7 cellular contexts compared by ENCODE assay signal in genomic region chr4:39971271-39971640, GRCh38. TPM values are rescaled to one million over a fixed set of nuclear protein-coding genes. Genes with fewer than 3 reads are reported as not detected.
DNase-seq lines count a peak whose midpoint lies in the region; ATAC-seq and TF ChIP-seq lines count a peak whose summit lies in the region.
"Not testable (repeated sequence)": the region's sequence is repeated elsewhere in the genome, so short reads cannot be mapped to it uniquely, and the experiment has no call there.

No MANE protein-coding gene starts in this region.

- WGBS in hepatocyte (ENCODE audit: low lambda C conversion rate, missing lambda C conversion rate) = 99% methylated on average over 7 of the region's 8 CpGs
- WGBS in smooth muscle cell (ENCODE audit: low lambda C conversion rate) = 92% methylated on average over 8 of the region's 8 CpGs

- H3K9me3 Mint-ChIP-seq in Caco-2 (ENCODE audit: unreplicated experiment); IgD-negative memory B cell; activated B cell treated with CpG ODN at 0.5 μM for 24 hours; activated naive CD8-positive, alpha-beta T cell treated with anti-CD3 and anti-CD28 coated beads, Interleukin-2, amount 50 U/mL, for 24 hours; naive thymus-derived CD8-positive, alpha-beta T cell: not testable (repeated sequence)

- H3K4me3 Mint-ChIP-seq in Caco-2 (ENCODE audit: unreplicated experiment) (peak overlapping the region; percentile 55), IgD-negative memory B cell (peak overlapping the region in 3 of 4 donors; percentile 54 to 85 (median 65)), activated B cell treated with CpG ODN at 0.5 μM for 24 hours (peak overlapping the region; percentile 58)
- H3K4me3 Mint-ChIP-seq in activated naive CD8-positive, alpha-beta T cell treated with anti-CD3 and anti-CD28 coated beads, Interleukin-2, amount 50 U/mL, for 24 hours = peak overlapping the region; percentile 26
- H3K4me3 Mint-ChIP-seq in naive thymus-derived CD8-positive, alpha-beta T cell = peak overlapping the region in 8 of 10 donors; percentile 34 to 73 (median 58)

- not testable (repeated sequence) for H3K27me3 Mint-ChIP-seq in Caco-2 (ENCODE audit: insufficient read depth, unreplicated experiment); IgD-negative memory B cell; activated B cell treated with CpG ODN at 0.5 μM for 24 hours; activated naive CD8-positive, alpha-beta T cell treated with anti-CD3 and anti-CD28 coated beads, Interleukin-2, amount 50 U/mL, for 24 hours; naive thymus-derived CD8-positive, alpha-beta T cell

- H3K4me1 ChIP-seq in Caco-2 = peaks cover 31% of the 10 kb centered on the region
- not testable (repeated sequence) for H3K4me1 ChIP-seq in hepatocyte (ENCODE audit: insufficient read depth); smooth muscle cell (ENCODE audit: low read depth)

- POLR2A ChIA-PET in Caco-2 (lab: Charles Lee) = not testable (repeated sequence)
- POLR2A ChIA-PET in activated B cell treated with CpG ODN at 0.5 μM for 24 hours (lab: Charles Lee) = interaction anchor here (0.7 kb wide), 1 partner anchor 14 kb away, joined by 3 read pairs; no protein-coding TSS in a partner anchor
- POLR2A ChIA-PET in naive thymus-derived CD8-positive, alpha-beta T cell (lab: Charles Lee) = interaction anchor here (0.6 kb wide), 1 partner anchor 67 kb away, joined by 3 read pairs; no protein-coding TSS in a partner anchor

- peak overlapping the region; percentile 89 for H3K27ac Mint-ChIP-seq in Caco-2 (ENCODE audit: unreplicated experiment)
- H3K27ac Mint-ChIP-seq in IgD-negative memory B cell = peak overlapping the region; percentile 71 to 94 (median 94)
- H3K27ac Mint-ChIP-seq in activated B cell treated with CpG ODN at 0.5 μM for 24 hours = peak overlapping the region; percentile 80
- not testable (repeated sequence) for H3K27ac Mint-ChIP-seq in activated naive CD8-positive, alpha-beta T cell treated with anti-CD3 and anti-CD28 coated beads, Interleukin-2, amount 50 U/mL, for 24 hours
- peak overlapping the region in 7 of 10 donors; percentile 46 to 81 (median 59) for H3K27ac Mint-ChIP-seq in naive thymus-derived CD8-positive, alpha-beta T cell

- H3K4me1 Mint-ChIP-seq in Caco-2 (ENCODE audit: low read depth, unreplicated experiment) (peaks cover 14% of the 10 kb centered on the region), IgD-negative memory B cell (peaks cover 40 to 47% (median 41%) of the 10 kb centered on the region in 3 donors), activated B cell treated with CpG ODN at 0.5 μM for 24 hours (peaks cover 47% of the 10 kb centered on the region)
- peaks cover 60% of the 10 kb centered on the region for H3K4me1 Mint-ChIP-seq in activated naive CD8-positive, alpha-beta T cell treated with anti-CD3 and anti-CD28 coated beads, Interleukin-2, amount 50 U/mL, for 24 hours
- H3K4me1 Mint-ChIP-seq in naive thymus-derived CD8-positive, alpha-beta T cell = peaks cover 26 to 64% (median 57%) of the 10 kb centered on the region in 4 donors

- not testable (repeated sequence) for H3K9me3 ChIP-seq in Caco-2; hepatocyte (ENCODE audit: low read depth); smooth muscle cell (replicated peaks; ENCODE audit: low read depth)

- ATAC-seq in activated B cell treated with CpG ODN at 0.5 μM for 24 hours (ENCODE audit: low read depth); activated naive CD8-positive, alpha-beta T cell treated with anti-CD3 and anti-CD28 coated beads, Interleukin-2, amount 50 U/mL, for 24 hours; naive thymus-derived CD8-positive, alpha-beta T cell: not testable (repeated sequence)

- H3K79me2 ChIP-seq in hepatocyte (peaks cover 100% of the 10 kb centered on the region), smooth muscle cell (ENCODE audit: low read depth) (peaks cover 100% of the 10 kb centered on the region)

- H3F3A ChIP-seq in smooth muscle cell (ENCODE audit: low read depth) = not testable (repeated sequence)

- H3K27me3 ChIP-seq in Caco-2 (replicated peaks; ENCODE audit: control insufficient read depth, insufficient read depth, low read length); hepatocyte; smooth muscle cell (ENCODE audit: low read depth): not testable (repeated sequence)

- not testable (repeated sequence) for BruUV-seq in Caco-2 (replicated peaks; lab: Mats Ljungman, UMichigan)

- H3K27ac ChIP-seq in hepatocyte (peak overlapping the region; percentile 52), smooth muscle cell (ENCODE audit: low read depth) (peak overlapping the region; percentile 62)

- H3K9ac ChIP-seq in smooth muscle cell (ENCODE audit: low read depth) = not testable (repeated sequence)

- TF ChIP-seq CTCF in Caco-2 (IDR thresholded peaks at IDR 0.05; ENCODE audit: insufficient read depth in 1 of 2, low read depth in 1 of 2, low read length in 1 of 2, severe bottlenecking in 1 of 2, unreplicated experiment in 1 of 2); activated B cell treated with CpG ODN at 0.5 μM for 24 hours (IDR thresholded peaks at IDR 0.05); hepatocyte (IDR thresholded peaks at IDR 0.05; ENCODE audit: poor library complexity); smooth muscle cell (IDR thresholded peaks at IDR 0.05; ENCODE audit: borderline replicate concordance, insufficient read depth, poor library complexity, severe bottlenecking): not testable (repeated sequence)

- not testable (repeated sequence) for DNase-seq in Caco-2; activated B cell treated with CpG ODN at 0.5 μM for 24 hours; activated naive CD8-positive, alpha-beta T cell treated with anti-CD3 and anti-CD28 coated beads, Interleukin-2, amount 50 U/mL, for 24 hours; hepatocyte (ENCODE audit: low spot score); naive thymus-derived CD8-positive, alpha-beta T cell; smooth muscle cell (lab: John Stamatoyannopoulos, UW; ENCODE audit: unreplicated experiment)

- H3K4me3 ChIP-seq in Caco-2 (ENCODE audit: low read depth, low read length); hepatocyte; smooth muscle cell: not testable (repeated sequence)

- intact Hi-C loops in Caco-2 (cut with micrococcal nuclease; ENCODE audit: unreplicated experiment) = loop anchor here (10.0 kb wide), 1 partner anchor 186 kb away; no protein-coding TSS in a partner anchor
- intact Hi-C loops in activated B cell treated with CpG ODN at 0.5 μM for 24 hours (cut with micrococcal nuclease) = loop anchor here (10.0 kb wide), 2 partner anchors 216 to 1066 kb away; no protein-coding TSS in a partner anchor

- peaks cover 66% of the 10 kb centered on the region for H4K20me1 ChIP-seq in hepatocyte (ENCODE audit: insufficient read depth, poor library complexity, severe bottlenecking)
- peaks cover 98% of the 10 kb centered on the region for H4K20me1 ChIP-seq in smooth muscle cell (ENCODE audit: low read depth)

- peaks cover 64% of the 10 kb centered on the region for H3K36me3 Mint-ChIP-seq in Caco-2 (ENCODE audit: insufficient read depth, unreplicated experiment)
- not testable (repeated sequence) for H3K36me3 Mint-ChIP-seq in IgD-negative memory B cell
- peaks cover 51% of the 10 kb centered on the region for H3K36me3 Mint-ChIP-seq in activated B cell treated with CpG ODN at 0.5 μM for 24 hours (ENCODE audit: low read depth)
- H3K36me3 Mint-ChIP-seq in activated naive CD8-positive, alpha-beta T cell treated with anti-CD3 and anti-CD28 coated beads, Interleukin-2, amount 50 U/mL, for 24 hours (ENCODE audit: low read depth) = peaks cover 52% of the 10 kb centered on the region
- peaks cover 0 to 60% (median 13%) of the 10 kb centered on the region in 3 donors for H3K36me3 Mint-ChIP-seq in naive thymus-derived CD8-positive, alpha-beta T cell

- not testable (repeated sequence) for H3K9me2 ChIP-seq in hepatocyte (replicated peaks; ENCODE audit: insufficient read depth)

- H3K36me3 ChIP-seq in Caco-2 (ENCODE audit: control insufficient read depth, insufficient read depth, low read length); hepatocyte (replicated peaks; ENCODE audit: insufficient read depth, low read depth); smooth muscle cell (ENCODE audit: low read depth): not testable (repeated sequence)

- CTCF ChIA-PET in Caco-2 (lab: Charles Lee) = interaction anchor here (0.6 to 0.9 kb wide), 2 partner anchors 73 to 331 kb away, joined by 3 read pairs; no protein-coding TSS in a partner anchor
- CTCF ChIA-PET in activated B cell treated with CpG ODN at 0.5 μM for 24 hours (lab: Charles Lee) = not testable (repeated sequence)

- H2AFZ ChIP-seq in hepatocyte; smooth muscle cell (ENCODE audit: low read depth): not testable (repeated sequence)

- not testable (repeated sequence) for H3K4me2 ChIP-seq in hepatocyte, smooth muscle cell

RNA-seq across cellular contexts. Expression of gene PDS5A, which starts 6.5 kb away (rescaled TPM):
- total RNA-seq in Caco-2 (2022) (78.8 and 84.0 TPM in 2 replicates), activated B cell treated with CpG ODN at 0.5 μM for 24 hours (91.9 and 103 TPM in 2 replicates), hepatocyte (69.2 and 74.0 TPM in 2 replicates), smooth muscle cell (57.5 and 61.3 TPM in 2 replicates)
- polyA plus RNA-seq in IgD-negative memory B cell (35.3 TPM), hepatocyte (24.6 and 28.0 TPM in 2 replicates), smooth muscle cell (18.3 and 19.4 TPM in 2 replicates)
- total RNA-seq in naive thymus-derived CD8-positive, alpha-beta T cell = 100 to 1,000 TPM in 1 of 2 experiments, 10 to 100 TPM in 1; 99.8 to 101 TPM
- polyA plus RNA-seq in naive thymus-derived CD8-positive, alpha-beta T cell = 10 to 100 TPM; 31.1 to 46.7 (median 32.4) TPM
